In the genomic region with DNA sequence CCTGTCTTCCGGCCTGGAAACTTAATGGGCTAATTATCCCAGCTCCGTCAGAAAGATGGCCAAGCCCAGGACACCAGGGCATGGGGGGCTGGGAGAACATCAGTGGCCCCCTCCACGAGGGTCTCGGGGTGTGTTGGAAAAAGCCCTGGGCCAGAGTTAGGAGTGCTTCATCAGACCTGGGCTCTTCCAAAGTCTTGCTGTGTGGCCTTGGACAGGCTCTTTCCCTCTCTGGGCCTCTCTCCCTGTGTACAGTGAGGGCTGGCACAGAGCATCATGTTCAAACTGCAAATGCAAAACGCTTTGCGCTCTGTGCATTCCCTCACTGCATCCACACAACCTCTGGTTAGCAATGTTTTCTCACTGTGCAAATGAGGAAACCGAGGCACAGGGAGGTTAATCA, we compare ENCODE assay signal across 24 cellular contexts. TPM values are rescaled to one million over a fixed set of nuclear protein-coding genes. Genes with fewer than 3 reads are reported as not detected.
A peak's percentile ranks its signal among the peaks of the same experiment; 100 is the strongest.
DNase-seq lines count a peak whose midpoint lies in the region; ATAC-seq, FAIRE-seq and TF ChIP-seq lines count a peak whose summit lies in the region.
"Had no signal": no experiment of that assay in that cellular context is flagged by ENCODE, and none has a peak within 500 bp of the region (broad histone marks: within the 10 kb centered on the region; RNA-seq: fewer than 3 reads in every experiment).

No MANE protein-coding gene starts in this region.

- TF ChIP-seq EP300 in H1 (IDR thresholded peaks at IDR 0.05; ENCODE audit: borderline replicate concordance in 1 of 2, low read depth in 2 of 2, low read length in 2 of 2) (no peak), HepG2 (IDR thresholded peaks at IDR 0.05; ENCODE audit: low read depth in 2 of 2, low read length in 2 of 2) (no peak), HepG2 (CRISPR knock-in tag; IDR thresholded peaks at IDR 0.05; ENCODE audit: borderline replicate concordance) (no peak)

- intact Hi-C loops in HepG2 (cut with micrococcal nuclease; ENCODE audit: unreplicated experiment) = no loop called here
- intact Hi-C loops in activated CD4-positive, alpha-beta memory T cell treated with anti-CD3 and anti-CD28 coated beads for 36 hours (cut with micrococcal nuclease) = no loop called here

- H2AFZ ChIP-seq in H1 (ENCODE audit: low read length) = no peak overlapping the region
- no peak overlapping the region for H2AFZ ChIP-seq in HepG2 (ENCODE audit: low read length)

- H4K91ac ChIP-seq in H1 (replicated peaks; ENCODE audit: insufficient read length, low read length) = peak overlapping the region; percentile 8

- no peak for ATAC-seq in activated CD4-positive, CD25-positive, alpha-beta regulatory T cell treated with anti-CD3 and anti-CD28 coated beads, Interleukin-2, amount 50 U/mL, for 24 hours
- ATAC-seq in HepG2 = no peak
- ATAC-seq in stimulated activated effector memory CD8-positive, alpha-beta T cell treated with anti-CD3 and anti-CD28 coated beads, Interleukin-12 subunit alpha, Interleukin-12 subunit beta, amount 100 ng/mL, for 72 hours = no peak
- ATAC-seq: A549; CD8-positive, alpha-beta T cell had no signal

- CTCF ChIA-PET in H1 (lab: Charles Lee; ENCODE audit: partially characterized antibody) = no interaction called here
- CTCF ChIA-PET in HepG2 (lab: Yijun Ruan, JAX; ENCODE audit: low intra/inter-chr PET ratio, low total read pairs) = no interaction called here
- CTCF ChIA-PET in activated CD4-positive, alpha-beta memory T cell treated with anti-CD3 and anti-CD28 coated beads for 36 hours (lab: Charles Lee) = no interaction called here

- H2AK5ac ChIP-seq in H1 (ENCODE audit: low read depth, low read length) = no peak overlapping the region

- H3K36me3 Mint-ChIP-seq in activated CD4-positive, alpha-beta memory T cell treated with anti-CD3 and anti-CD28 coated beads for 36 hours = no peaks in the 10 kb centered on the region
- peaks cover 13% of the 10 kb centered on the region for H3K36me3 Mint-ChIP-seq in nephron progenitor cell (ENCODE audit: low read depth)
- peaks cover 4% of the 10 kb centered on the region for H3K36me3 Mint-ChIP-seq in stimulated activated effector memory CD8-positive, alpha-beta T cell treated with anti-CD3 and anti-CD28 coated beads, Interleukin-12 subunit alpha, Interleukin-12 subunit beta, amount 100 ng/mL, for 72 hours
- H3K36me3 Mint-ChIP-seq: CD8-positive, alpha-beta T cell had no signal

- TF ChIP-seq RAD21 in H1 (IDR thresholded peaks at IDR 0.05 in 1 of 2, conservative IDR thresholded peaks at IDR 0.05 in 1 of 2; ENCODE audit: low read depth in 2 of 2, low read length in 2 of 2) = no peak
- no peak for TF ChIP-seq RAD21 in HepG2 (CRISPR knock-in tag; IDR thresholded peaks at IDR 0.05)

- H3K4me3 ChIP-seq in H1 (ENCODE audit: extremely low read depth in 1 of 4, insufficient read depth in 2 of 4, low read depth in 3 of 4, low read length in 4 of 4) (no peak overlapping the region), HepG2 (replicated peaks in 1 of 3; ENCODE audit: insufficient read depth in 1 of 3, low read depth in 2 of 3, low read length in 3 of 3) (no peak overlapping the region)
- H3K4me3 ChIP-seq: A549; BLaER1 treated with 17β-estradiol and CSF1 and Interleukin-3, amounts not matched to agents 10 nM and 100 nM had no signal

- H3K27ac Mint-ChIP-seq in activated CD4-positive, alpha-beta memory T cell treated with anti-CD3 and anti-CD28 coated beads for 36 hours = no peak overlapping the region
- H3K27ac Mint-ChIP-seq in nephron progenitor cell = no peak overlapping the region
- H3K27ac Mint-ChIP-seq in stimulated activated effector memory CD8-positive, alpha-beta T cell treated with anti-CD3 and anti-CD28 coated beads, Interleukin-12 subunit alpha, Interleukin-12 subunit beta, amount 100 ng/mL, for 72 hours = no peak overlapping the region
- H3K27ac Mint-ChIP-seq: B cell; CD4-positive, alpha-beta T cell; CD8-positive, alpha-beta T cell had no signal

- H3K9ac ChIP-seq in H1 (replicated peaks in 1 of 4; ENCODE audit: extremely low read depth in 1 of 4, low read depth in 3 of 4, low read length in 3 of 4) (no peak overlapping the region), HepG2 (ENCODE audit: insufficient read depth, low read depth, low read length) (no peak overlapping the region)
- H3K9ac ChIP-seq: BLaER1 treated with 17β-estradiol and CSF1 and Interleukin-3, amounts not matched to agents 10 nM and 100 nM had no signal

- H3K14ac ChIP-seq in H1 (ENCODE audit: insufficient read length) = no peak overlapping the region

- H3K56ac ChIP-seq in H1 (replicated peaks; ENCODE audit: insufficient read length, low read depth, low read length) = no peak overlapping the region

- in situ Hi-C loops in HepG2 (cut with HindIII; ENCODE audit: extremely low pct_ligation_motif_present, low pct_unique_long_range_greater_than_20kb) = no loop called here

- no peaks in the 10 kb centered on the region for H3K27me3 ChIP-seq in H1 (replicated peaks in 1 of 4; ENCODE audit: control insufficient read depth in 3 of 4, extremely low read depth in 1 of 4, insufficient read depth in 3 of 4, low read length in 3 of 4)
- H3K27me3 ChIP-seq in HepG2 (ENCODE audit: control insufficient read depth in 1 of 2, insufficient read depth in 2 of 2, low read length in 2 of 2) = no peaks in the 10 kb centered on the region
- H3K27me3 ChIP-seq: BLaER1 treated with 17β-estradiol and CSF1 and Interleukin-3, amounts not matched to agents 10 nM and 100 nM had no signal

- no peaks in the 10 kb centered on the region for H3K79me2 ChIP-seq in H1 (ENCODE audit: control insufficient read depth in 1 of 2, insufficient read depth in 2 of 2, low read length in 2 of 2)
- no peaks in the 10 kb centered on the region for H3K79me2 ChIP-seq in HepG2 (ENCODE audit: insufficient read depth, low read length)

- H3K36me3 ChIP-seq in H1 (ENCODE audit: control insufficient read depth in 2 of 4, insufficient read depth in 4 of 4, low read length in 3 of 4) (peaks cover 3 to 58% (median 13%) of the 10 kb centered on the region in 4 experiments; a peak in 6 of 8 replicates), HepG2 (replicated peaks in 1 of 2; ENCODE audit: control insufficient read depth in 1 of 2, insufficient read depth in 2 of 2, low read length in 2 of 2) (peaks cover 4 to 26% of the 10 kb centered on the region in 2 experiments; a peak in 4 of 5 replicates)

- no peak overlapping the region for H4K8ac ChIP-seq in H1 (ENCODE audit: extremely low read depth, insufficient read depth, low read length)

- no peaks in the 10 kb centered on the region for H3K4me1 Mint-ChIP-seq in activated CD4-positive, alpha-beta memory T cell treated with anti-CD3 and anti-CD28 coated beads for 36 hours (ENCODE audit: low read depth)
- H3K4me1 Mint-ChIP-seq in nephron progenitor cell = peaks cover 28% of the 10 kb centered on the region
- H3K4me1 Mint-ChIP-seq in stimulated activated effector memory CD8-positive, alpha-beta T cell treated with anti-CD3 and anti-CD28 coated beads, Interleukin-12 subunit alpha, Interleukin-12 subunit beta, amount 100 ng/mL, for 72 hours = no peaks in the 10 kb centered on the region
- H3K4me1 Mint-ChIP-seq: B cell had no signal

- no peak overlapping the region for H4K5ac ChIP-seq in H1 (ENCODE audit: insufficient read length, low read depth, low read length)

- no TSS peak for BruUV-seq in HepG2 (replicated peaks; lab: Mats Ljungman, UMichigan)

- H3K4me1 ChIP-seq in H1 (replicated peaks in 1 of 4; ENCODE audit: control insufficient read depth in 3 of 4, insufficient read depth in 4 of 4, low read length in 3 of 4) (no peaks in the 10 kb centered on the region), HepG2 (ENCODE audit: insufficient read depth, low read length) (peaks cover 7% of the 10 kb centered on the region)
- H3K4me1 ChIP-seq: A549, Caco-2 had no signal

- no peak overlapping the region for H2BK120ac ChIP-seq in H1 (replicated peaks; ENCODE audit: low read depth, low read length)

- H3K4me2 ChIP-seq in H1 (ENCODE audit: insufficient read depth in 1 of 2, low read depth in 2 of 2, low read length in 2 of 2) (no peak overlapping the region), HepG2 (ENCODE audit: low read depth, low read length) (no peak overlapping the region)
- H3K4me2 ChIP-seq: A549; BLaER1 treated with 17β-estradiol and CSF1 and Interleukin-3, amounts not matched to agents 10 nM and 100 nM had no signal

- H2BK20ac ChIP-seq in H1 (ENCODE audit: low read length) = no peak overlapping the region

- no peak overlapping the region for H3K27ac ChIP-seq in H1 (ENCODE audit: low read depth, low read length)
- H3K27ac ChIP-seq in HepG2 (ENCODE audit: extremely low read length, insufficient read depth, low read length) = no peak overlapping the region
- H3K27ac ChIP-seq: 22Rv1; A549; BLaER1 treated with 17β-estradiol and CSF1 and Interleukin-3, amounts not matched to agents 10 nM and 100 nM; C4-2B had no signal

- H2BK15ac ChIP-seq in H1 (ENCODE audit: low read length) = no peak overlapping the region

- no peaks in the 10 kb centered on the region for H3K23me2 ChIP-seq in H1 (ENCODE audit: low read depth, low read length)

- no peak overlapping the region for H3K23ac ChIP-seq in H1 (ENCODE audit: insufficient read length)

- H3K9me3 Mint-ChIP-seq in activated CD4-positive, alpha-beta memory T cell treated with anti-CD3 and anti-CD28 coated beads for 36 hours = peaks cover 6% of the 10 kb centered on the region
- peaks cover 18% of the 10 kb centered on the region for H3K9me3 Mint-ChIP-seq in nephron progenitor cell
- no peaks in the 10 kb centered on the region for H3K9me3 Mint-ChIP-seq in stimulated activated effector memory CD8-positive, alpha-beta T cell treated with anti-CD3 and anti-CD28 coated beads, Interleukin-12 subunit alpha, Interleukin-12 subunit beta, amount 100 ng/mL, for 72 hours

- WGBS in H1 (ENCODE audit: extremely low coverage in 1 of 2, insufficient coverage in 1 of 2, insufficient read length in 1 of 2, insufficient replicate concordance in 2 of 2, low coverage in 1 of 2, low lambda C conversion rate in 2 of 2, missing lambda C conversion rate in 1 of 2), 2 experiments = 87% methylated on average over 7 of the region's 7 CpGs; no CpG with 5 or more reads in 1 of the 2 experiments
- WGBS in HepG2 (ENCODE audit: low lambda C conversion rate) = 97% methylated on average over 7 of the region's 7 CpGs

- H2BK5ac ChIP-seq in H1 (ENCODE audit: low read depth, low read length) = no peak overlapping the region

- H4K20me1 ChIP-seq in H1 (replicated peaks in 1 of 2; ENCODE audit: control insufficient read depth in 1 of 2, insufficient read depth in 2 of 2, low read length in 2 of 2) (no peaks in the 10 kb centered on the region), HepG2 (ENCODE audit: insufficient read depth, low read length) (no peaks in the 10 kb centered on the region)

- POLR2A ChIA-PET in H1 (lab: Charles Lee; ENCODE audit: partially characterized antibody) (no interaction called here), HepG2 (lab: Yijun Ruan, JAX) (no interaction called here)
- POLR2A ChIA-PET in activated CD4-positive, alpha-beta memory T cell treated with anti-CD3 and anti-CD28 coated beads for 36 hours (lab: Charles Lee) = no interaction called here

- FAIRE-seq in H1 (lab: Jason Lieb, UNC) = no peak
- FAIRE-seq in HepG2 (lab: Jason Lieb, UNC) = no peak
- FAIRE-seq: A549, D721Med, G401.6, GM12891, GM19239 had no signal

- H3K79me1 ChIP-seq in H1 (ENCODE audit: low read depth, low read length) = no peaks in the 10 kb centered on the region

- no peak overlapping the region for H2BK12ac ChIP-seq in H1 (ENCODE audit: low read depth, low read length)

- H3K4me3 Mint-ChIP-seq in activated CD4-positive, alpha-beta memory T cell treated with anti-CD3 and anti-CD28 coated beads for 36 hours = no peak overlapping the region
- H3K4me3 Mint-ChIP-seq in nephron progenitor cell = no peak overlapping the region
- no peak overlapping the region for H3K4me3 Mint-ChIP-seq in stimulated activated effector memory CD8-positive, alpha-beta T cell treated with anti-CD3 and anti-CD28 coated beads, Interleukin-12 subunit alpha, Interleukin-12 subunit beta, amount 100 ng/mL, for 72 hours
- H3K4me3 Mint-ChIP-seq: B cell; CD4-positive, alpha-beta T cell; CD8-positive, alpha-beta T cell had no signal

- TF ChIP-seq POLR2A in H1 (IDR thresholded peaks at IDR 0.05; ENCODE audit: control extremely low read depth in 1 of 2, low read depth in 2 of 2, low read length in 2 of 2) = no peak
- TF ChIP-seq POLR2A in HepG2 (IDR thresholded peaks at IDR 0.05; ENCODE audit: insufficient read depth in 1 of 2, low read depth in 2 of 2, low read length in 2 of 2) = no peak

- no peak overlapping the region for H3K18ac ChIP-seq in H1 (ENCODE audit: extremely low read depth, low read length)

- DNase-seq in activated CD4-positive, CD25-positive, alpha-beta regulatory T cell treated with anti-CD3 and anti-CD28 coated beads, Interleukin-2, amount 50 U/mL, for 72 hours = peak; percentile 6
- DNase-seq in H1 (ENCODE audit: low read depth in 1 of 2, low spot score in 2 of 2) = no peak
- no peak for DNase-seq in HepG2 (ENCODE audit: low spot score)
- no peak for DNase-seq in activated CD4-positive, alpha-beta memory T cell treated with anti-CD3 and anti-CD28 coated beads for 36 hours
- DNase-seq in nephron progenitor cell = no peak
- DNase-seq in stimulated activated effector memory CD8-positive, alpha-beta T cell treated with anti-CD3 and anti-CD28 coated beads, Interleukin-12 subunit alpha, Interleukin-12 subunit beta, amount 100 ng/mL, for 72 hours (ENCODE audit: low spot score in 2 of 2) = no peak
- DNase-seq: AML-193; Caco-2; Calu3; CD4-positive, alpha-beta T cell; CD8-positive, alpha-beta T cell; DMS79 treated with DMSO at 0.1 percent for 48 hours; GF-D8 had no signal

- TF ChIP-seq CTCF in H1 (IDR thresholded peaks at IDR 0.05; ENCODE audit: control extremely low read depth in 1 of 3, insufficient read depth in 1 of 3, low read depth in 1 of 3, low read length in 3 of 3) (no peak), HepG2 (CRISPR knock-in tag; IDR thresholded peaks at IDR 0.05) (no peak), nephron progenitor cell (IDR thresholded peaks at IDR 0.05) (no peak)

- H3K9me3 ChIP-seq in H1 (ENCODE audit: insufficient read depth in 2 of 2, low read depth in 1 of 2, low read length in 1 of 2) (peaks cover 7% of the 10 kb centered on the region in 2 experiments; a peak in 3 of 4 replicates), HepG2 (ENCODE audit: low read length) (peaks cover 10% of the 10 kb centered on the region)

- peaks cover 6% of the 10 kb centered on the region for H3K27me3 Mint-ChIP-seq in activated CD4-positive, alpha-beta memory T cell treated with anti-CD3 and anti-CD28 coated beads for 36 hours
- peaks cover 25% of the 10 kb centered on the region for H3K27me3 Mint-ChIP-seq in nephron progenitor cell (ENCODE audit: low read depth, poor library complexity)

- no peak overlapping the region for H3K4ac ChIP-seq in H1 (replicated peaks; ENCODE audit: insufficient read length, low read depth, low read length)

RNA-seq across cellular contexts. Expression of a gene that starts 48.3 kb away (rescaled TPM):
- total RNA-seq in H1 (2021; fragmentation: NEBNext Ultra II Directional; extraction: Animal tissue kit (Norgen Biotek cat#: 25700)) = 108 and 116 TPM in 2 replicates
- polyA plus RNA-seq in H1 (2011; rRNA removed) = 296 and 298 TPM in 2 replicates
- polyA plus RNA-seq in H1 (2011; cell fraction: cytosol; rRNA removed) = 326 TPM
- polyA plus RNA-seq in H1 (2011; cell fraction: nucleus; rRNA removed) = 280 TPM
- 240 to 283 TPM (median 268 TPM) in 4 replicates for polyA plus RNA-seq in H1 (2012, experiment 1 of 2)
- polyA plus RNA-seq in H1 (2012, experiment 2 of 2) = 287 TPM
- polyA plus RNA-seq in H1 (2013, experiment 1 of 2) = 64.1 TPM
- 63.0 TPM for polyA plus RNA-seq in H1 (2013, experiment 2 of 2)
- 172 and 229 TPM in 2 replicates for polyA minus RNA-seq in H1 (2011; rRNA and poly(A)+ RNA removed)
- polyA minus RNA-seq in H1 (2011; cell fraction: cytosol; rRNA and poly(A)+ RNA removed) = 85.1 TPM
- 55.6 TPM for polyA minus RNA-seq in H1 (2011; cell fraction: nucleus; rRNA and poly(A)+ RNA removed)
- 77.6 and 89.0 TPM in 2 replicates for total RNA-seq in HepG2 (2016; rRNA removed; fragmentation: Illumina TruSeq; extraction: Trizol)
- 56.7 and 64.0 TPM in 2 replicates for total RNA-seq in HepG2 (2016; cell fraction: cytosol; rRNA removed; fragmentation: Illumina TruSeq; extraction: Trizol; ENCODE audit: low read depth)
- 77.7 and 96.7 TPM in 2 replicates for total RNA-seq in HepG2 (2016; cell fraction: insoluble cytoplasmic fraction; rRNA removed; fragmentation: Illumina TruSeq; extraction: Trizol)
- total RNA-seq in HepG2 (2016; cell fraction: membrane; rRNA removed; fragmentation: Illumina TruSeq; extraction: Trizol) = 80.8 and 82.9 TPM in 2 replicates
- total RNA-seq in HepG2 (2016; cell fraction: nucleus; rRNA removed; fragmentation: Illumina TruSeq; extraction: Trizol) = 36.6 and 39.7 TPM in 2 replicates
- polyA plus RNA-seq in HepG2 (2011; rRNA removed) = 108 and 122 TPM in 2 replicates
- polyA plus RNA-seq in HepG2 (2011; cell fraction: cytosol; rRNA removed) = 120 and 164 TPM in 2 replicates
- polyA plus RNA-seq in HepG2 (2011; cell fraction: nucleus; rRNA removed) = 48.7 and 65.0 TPM in 2 replicates
- 38.4 and 74.9 TPM in 2 replicates for polyA plus RNA-seq in HepG2 (2012)
- 90.2 and 91.5 TPM in 2 replicates for polyA plus RNA-seq in HepG2 (2016; cell fraction: cytosol; fragmentation: Illumina TruSeq; extraction: Trizol; ENCODE audit: low read depth)
- polyA plus RNA-seq in HepG2 (2016; cell fraction: insoluble cytoplasmic fraction; fragmentation: Illumina TruSeq; extraction: Trizol; ENCODE audit: low read depth) = 134 and 144 TPM in 2 replicates
- polyA plus RNA-seq in HepG2 (2016; cell fraction: membrane; fragmentation: Illumina TruSeq; extraction: Trizol; ENCODE audit: low read depth) = 100 and 111 TPM in 2 replicates
- 76.1 and 84.6 TPM in 2 replicates for polyA plus RNA-seq in HepG2 (2016; cell fraction: nucleus; fragmentation: Illumina TruSeq; extraction: Trizol; ENCODE audit: insufficient read depth, low read depth)
- polyA minus RNA-seq in HepG2 (2011; rRNA and poly(A)+ RNA removed; ENCODE audit: low replicate concordance) = 90.2 and 1,449 TPM in 2 replicates
- 49.5 and 53.8 TPM in 2 replicates for polyA minus RNA-seq in HepG2 (2011; cell fraction: cytosol; rRNA and poly(A)+ RNA removed)
- 17.1 and 17.7 TPM in 2 replicates for polyA minus RNA-seq in HepG2 (2011; cell fraction: nucleus; rRNA and poly(A)+ RNA removed)
- 1 to 10 TPM; 5.4 to 6.3 TPM for total RNA-seq in activated CD4-positive, alpha-beta memory T cell treated with anti-CD3 and anti-CD28 coated beads for 36 hours
- total RNA-seq: A172; CD4-positive, alpha-beta T cell; CD8-positive, alpha-beta T cell had no signal

Comparison
In these comparisons a context has a peak if more than half of its experiments do, and no peak if none do; other contexts are left out.
1. RNA of a gene that starts 48.3 kb away (total RNA-seq): 108 to 116 TPM in H1 and 36.6 to 96.7 TPM in HepG2; 5.4 to 6.3 TPM in activated CD4-positive, alpha-beta memory T cell treated with anti-CD3 and anti-CD28 coated beads for 36 hours; every median in the first group is over 4 times any median in the second.